Comparison of ENCODE assay signal across 13 cellular contexts in genomic region chr6:56613247-56613851, GRCh38. TPM values are rescaled to one million over a fixed set of nuclear protein-coding genes. Genes with fewer than 3 reads are reported as not detected.
DNase-seq lines count a peak whose midpoint lies in the region; ATAC-seq and TF ChIP-seq lines count a peak whose summit lies in the region.
"Had no signal": no experiment of that assay in that cellular context is flagged by ENCODE, and none has a peak within 500 bp of the region (broad histone marks: within the 10 kb centered on the region; RNA-seq: fewer than 3 reads in every experiment).

No MANE protein-coding gene starts in this region.

- 52% methylated on average over 6 of the region's 6 CpGs for WGBS in right cardiac atrium

- DNase-seq in left ventricle myocardium superior (no peak), right cardiac atrium (no peak), RWPE2 (ENCODE audit: low spot score) (no peak), epithelial cell of prostate (ENCODE audit: low read depth, low spot score) (no peak), SK-N-DZ (ENCODE audit: low spot score) (no peak)
- no peak for DNase-seq in T-helper 2 cell treated with Interferon-gamma antibody and Interleukin-4, amounts not matched to agents 5 μg/mL and 100 μg/mL, for 36 hours (ENCODE audit: low spot score)
- DNase-seq: C1 segment of cervical spinal cord; CD4-positive, alpha-beta T cell; DMS79 had no signal

- no peaks in the 10 kb centered on the region for H3K4me1 Mint-ChIP-seq in T-helper 2 cell treated with Interferon-gamma antibody and Interleukin-4, amounts not matched to agents 5 μg/mL and 100 μg/mL, for 36 hours (ENCODE audit: low read depth)
- H3K4me1 Mint-ChIP-seq: B cell had no signal

- H3K9me3 Mint-ChIP-seq in T-helper 2 cell treated with Interferon-gamma antibody and Interleukin-4, amounts not matched to agents 5 μg/mL and 100 μg/mL, for 36 hours: no peaks in the 10 kb centered on the region
- H3K9me3 Mint-ChIP-seq: CD4-positive, alpha-beta T cell had no signal

- no peaks in the 10 kb centered on the region for H3K9me3 ChIP-seq in right cardiac atrium (ENCODE audit: control insufficient read depth, low read length)
- no peaks in the 10 kb centered on the region for H3K9me3 ChIP-seq in RWPE2 (ENCODE audit: severe bottlenecking)
- H3K9me3 ChIP-seq: HAP-1 had no signal

- H3K27me3 ChIP-seq in right cardiac atrium (ENCODE audit: control insufficient read depth, insufficient read depth) (no peaks in the 10 kb centered on the region), RWPE2 (ENCODE audit: insufficient read depth, poor library complexity, severe bottlenecking) (no peaks in the 10 kb centered on the region)

- TF ChIP-seq CTCF in RWPE2 (IDR thresholded peaks at IDR 0.05; ENCODE audit: poor library complexity, severe bottlenecking): no peak

- H3K4me3 ChIP-seq in right cardiac atrium (ENCODE audit: low read length) (no peak overlapping the region), RWPE2 (ENCODE audit: severe bottlenecking) (no peak overlapping the region)
- H3K4me3 ChIP-seq: GM12878, HAP-1 had no signal

- peaks cover 57% of the 10 kb centered on the region for H3K36me3 ChIP-seq in RWPE2 (ENCODE audit: low read depth)
- H3K36me3 ChIP-seq: HAP-1 had no signal

- intact Hi-C loops in left ventricle myocardium superior (cut with micrococcal nuclease) (no loop called here), right cardiac atrium (cut with DNase I) (no loop called here)

- H3K4me3 Mint-ChIP-seq in T-helper 2 cell treated with Interferon-gamma antibody and Interleukin-4, amounts not matched to agents 5 μg/mL and 100 μg/mL, for 36 hours: no peak overlapping the region
- H3K4me3 Mint-ChIP-seq: B cell; CD4-positive, alpha-beta T cell had no signal

- no peaks in the 10 kb centered on the region for H3K36me3 Mint-ChIP-seq in T-helper 2 cell treated with Interferon-gamma antibody and Interleukin-4, amounts not matched to agents 5 μg/mL and 100 μg/mL, for 36 hours (ENCODE audit: low read depth)

- H3K27me3 Mint-ChIP-seq in T-helper 2 cell treated with Interferon-gamma antibody and Interleukin-4, amounts not matched to agents 5 μg/mL and 100 μg/mL, for 36 hours (ENCODE audit: low read depth): peaks cover 2% of the 10 kb centered on the region
- H3K27me3 Mint-ChIP-seq: B cell; CD4-positive, alpha-beta T cell had no signal

- H3K4me1 ChIP-seq in right cardiac atrium (ENCODE audit: control insufficient read depth, insufficient read depth, low read length): no peaks in the 10 kb centered on the region
- H3K4me1 ChIP-seq in RWPE2 (ENCODE audit: insufficient read depth, poor library complexity, severe bottlenecking): no peaks in the 10 kb centered on the region

- H3K27ac Mint-ChIP-seq in T-helper 2 cell treated with Interferon-gamma antibody and Interleukin-4, amounts not matched to agents 5 μg/mL and 100 μg/mL, for 36 hours: no peak overlapping the region
- H3K27ac Mint-ChIP-seq: B cell; CD4-positive, alpha-beta T cell had no signal

- no peak overlapping the region for H3K27ac ChIP-seq in right cardiac atrium (ENCODE audit: low read length)
- no peak overlapping the region for H3K27ac ChIP-seq in RWPE2 (ENCODE audit: poor library complexity, severe bottlenecking)
- peak overlapping the region; percentile 4 for H3K27ac ChIP-seq in epithelial cell of prostate

- ATAC-seq in left ventricle myocardium superior (peak; percentile 53), right cardiac atrium (no peak), RWPE2 (ENCODE audit: low read depth) (peak; percentile 11; the same call in 2 of the 3 replicates), HG03175 (IDR thresholded peaks at IDR 0.05; ENCODE audit: unreplicated experiment) (no peak)
- ATAC-seq: GM12878 had no signal

RNA-seq across cellular contexts. Expression of gene DST, which starts 29.3 kb away (rescaled TPM):
- total RNA-seq in left ventricle myocardium superior: 225 TPM
- total RNA-seq in right cardiac atrium: 100 to 1,000 TPM; 193 to 308 (median 237) TPM
- polyA plus RNA-seq in right cardiac atrium: 148 TPM
- 79.0 and 102 TPM in 2 replicates for polyA plus RNA-seq in SK-N-DZ (2014; cell fraction: cytosol; rRNA removed)
- 233 and 307 TPM in 2 replicates for polyA plus RNA-seq in SK-N-DZ (2014; cell fraction: nucleus; rRNA removed)

Comparison
In these comparisons a context has a peak if more than half of its experiments do, and no peak if none do; other contexts are left out.
1. ATAC-seq: peak in left ventricle myocardium superior (single experiment) and RWPE2 (single experiment); none in right cardiac atrium (0 of 2) and HG03175 (single experiment).